ENCODE assay signal across 14 cellular contexts in genomic region chr15:47182818-47183217, GRCh38.
DNase-seq lines count a peak whose midpoint lies in the region; ATAC-seq and TF ChIP-seq lines count a peak whose summit lies in the region.
"Had no signal": no experiment of that assay in that cellular context is flagged by ENCODE, and none has a peak within 500 bp of the region (broad histone marks: within the 10 kb centered on the region; RNA-seq: fewer than 3 reads in every experiment).

No MANE protein-coding gene starts in this region.

- no peak for ATAC-seq in HG03159 (IDR thresholded peaks at IDR 0.05; ENCODE audit: unreplicated experiment)
- ATAC-seq in Right ventricle myocardium superior (ENCODE audit: poor library complexity): no peak
- ATAC-seq: GM23338 had no signal

- peak; percentile 56 for DNase-seq in NCI-H69 (lab: John Stamatoyannopoulos, UW)
- DNase-seq in nephron progenitor cell: no peak
- no peak for DNase-seq in type B pancreatic cell (ENCODE audit: extremely low spot score, unreplicated experiment)
- DNase-seq in DMS53 treated with DMSO at 0.1 percent for 48 hours (lab: John Stamatoyannopoulos, UW; ENCODE audit: unreplicated experiment): no peak
- no peak for DNase-seq in Right ventricle myocardium superior
- DNase-seq: AML-193; Caco-2; CD4-positive, alpha-beta T cell; DMS79; GDM1; HCEC 1CT had no signal

- TF ChIP-seq CTCF in brain (conservative IDR thresholded peaks at IDR 0.05) (no peak), nephron progenitor cell (IDR thresholded peaks at IDR 0.05) (no peak), type B pancreatic cell (conservative IDR thresholded peaks at IDR 0.05) (no peak)

- H3K27me3 Mint-ChIP-seq in brain: peaks cover 35% of the 10 kb centered on the region
- H3K27me3 Mint-ChIP-seq in nephron progenitor cell (ENCODE audit: low read depth, poor library complexity): peaks cover 58% of the 10 kb centered on the region
- H3K27me3 Mint-ChIP-seq in type B pancreatic cell: peaks cover 48% of the 10 kb centered on the region

- intact Hi-C loops in Right ventricle myocardium superior (cut with DNase I): no loop called here

- peak overlapping the region in 4 of 5 experiments; percentile 94 to 99 (median 95) for H3K4me3 Mint-ChIP-seq in brain
- peak overlapping the region; percentile 15 for H3K4me3 Mint-ChIP-seq in nephron progenitor cell
- H3K4me3 Mint-ChIP-seq in type B pancreatic cell: peak overlapping the region; percentile 65
- H3K4me3 Mint-ChIP-seq: CD4-positive, alpha-beta T cell had no signal

- H3K9me3 Mint-ChIP-seq in brain (peaks cover 0 to 4% (median under 1%) of the 10 kb centered on the region in 5 experiments), nephron progenitor cell (peaks cover 14% of the 10 kb centered on the region), type B pancreatic cell (no peaks in the 10 kb centered on the region)
- H3K9me3 Mint-ChIP-seq: CD4-positive, alpha-beta T cell had no signal

- H3K27ac Mint-ChIP-seq in brain (peak overlapping the region in 1 of 5 experiments; percentile 28), nephron progenitor cell (no peak overlapping the region), type B pancreatic cell (no peak overlapping the region)
- H3K27ac Mint-ChIP-seq: CD4-positive, alpha-beta T cell; GM23338 had no signal

- H3K36me3 Mint-ChIP-seq in brain (no peaks in the 10 kb centered on the region), nephron progenitor cell (ENCODE audit: low read depth) (no peaks in the 10 kb centered on the region), type B pancreatic cell (no peaks in the 10 kb centered on the region)

- H3K4me1 Mint-ChIP-seq in brain (peaks cover 34% of the 10 kb centered on the region), nephron progenitor cell (peaks cover 13% of the 10 kb centered on the region), type B pancreatic cell (ENCODE audit: unreplicated experiment) (peaks cover 8% of the 10 kb centered on the region)

Comparison
In these comparisons a context has a peak if more than half of its experiments do, and no peak if none do; other contexts are left out.
1. H3K4me3 Mint-ChIP-seq: peak in every context shown above with its lines; median percentile 95 in brain; 65 in type B pancreatic cell; 15 in nephron progenitor cell.